ENCODE assay signal across 13 cellular contexts in the genomic region with DNA sequence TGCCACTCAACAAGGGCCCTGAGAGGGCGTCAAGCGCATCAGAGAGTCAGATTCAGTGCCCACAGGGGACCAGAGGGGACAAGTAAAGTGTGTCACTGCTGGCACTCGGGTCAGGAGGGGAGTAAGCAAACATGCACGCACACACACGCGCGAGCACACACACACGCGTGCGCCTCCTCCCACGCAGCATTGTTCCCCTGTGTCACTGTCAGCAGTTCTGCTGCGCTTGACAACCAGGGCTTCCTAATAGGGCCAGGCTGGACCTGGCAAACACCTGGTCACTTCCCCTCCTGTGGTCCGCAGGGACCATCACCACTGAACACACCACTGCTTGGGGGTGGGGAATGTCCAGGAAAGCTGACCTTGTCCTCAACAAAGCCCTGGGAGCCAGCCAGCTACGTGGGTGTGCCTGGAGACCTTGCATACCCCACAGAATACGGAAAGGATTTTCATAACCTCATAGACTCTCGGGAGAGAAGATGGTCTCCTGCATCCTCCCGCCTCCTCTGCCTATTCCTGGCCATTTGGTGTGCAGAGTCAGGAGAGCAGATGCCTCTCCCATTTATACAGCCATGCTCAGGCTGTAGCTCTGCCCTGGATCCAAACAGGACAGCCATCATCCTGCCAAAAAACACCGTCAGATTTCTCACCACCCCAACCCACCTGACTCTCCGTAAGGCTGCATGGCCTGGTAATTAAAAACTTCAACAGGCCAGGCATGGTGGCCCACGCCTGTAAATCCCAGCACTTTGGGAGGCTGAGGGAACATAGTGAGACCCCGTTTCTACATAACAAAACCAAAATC.
DNase-seq lines count a peak whose midpoint lies in the region; ATAC-seq and TF ChIP-seq lines count a peak whose summit lies in the region.
"Had no signal": no experiment of that assay in that cellular context is flagged by ENCODE, and none has a peak within 500 bp of the region (broad histone marks: within the 10 kb centered on the region; RNA-seq: fewer than 3 reads in every experiment).

No MANE protein-coding gene starts in this region.

- no peak overlapping the region for H3K27ac ChIP-seq in trophoblast cell (ENCODE audit: low read depth, low read length)

- no peaks in the 10 kb centered on the region for H3K36me3 Mint-ChIP-seq in glutamatergic neuron (ENCODE audit: unreplicated experiment)

- H2BK120ac ChIP-seq in trophoblast cell (ENCODE audit: insufficient read depth, low read length, poor library complexity), result no peak overlapping the region

- no peak for TF ChIP-seq CTCF in glutamatergic neuron (IDR thresholded peaks at IDR 0.05; ENCODE audit: partially characterized antibody, unreplicated experiment)

- no peaks in the 10 kb centered on the region for H3K9me3 ChIP-seq in trophoblast cell (ENCODE audit: insufficient read depth, low read depth, low read length)

- H4K8ac ChIP-seq in trophoblast cell (ENCODE audit: low read depth, low read length), result no peak overlapping the region

- no peak overlapping the region for H2AFZ ChIP-seq in trophoblast cell (ENCODE audit: insufficient read depth, low read length, poor library complexity)

- no peak overlapping the region for H3K18ac ChIP-seq in trophoblast cell (ENCODE audit: low read length)

- H3K23ac ChIP-seq in trophoblast cell (ENCODE audit: low read length), result no peak overlapping the region

- DNase-seq in COLO668 (lab: John Stamatoyannopoulos, UW; ENCODE audit: unreplicated experiment), result peak; percentile 41
- peak; percentile 52 for DNase-seq in NCI-H69 (lab: John Stamatoyannopoulos, UW)
- peak; percentile 54 for DNase-seq in glutamatergic neuron
- no peak for DNase-seq in trophoblast cell
- DNase-seq in iPS-NIHi7 (ENCODE audit: extremely low spot score), result no peak
- no peak for DNase-seq in stimulated activated CD8-positive, alpha-beta memory T cell treated with anti-CD3 and anti-CD28 coated beads, Interleukin-4, amount 100 ng/mL, for 48 hours
- DNase-seq: activated CD4-positive, CD25-positive, alpha-beta regulatory T cell treated with anti-CD3 and anti-CD28 coated beads, Interleukin-2, amount 50 U/mL, for 72 hours; activated naive CD4-positive, alpha-beta T cell treated with Interleukin-2 at 50 U/mL for 16 hours; CD4-positive, CD25-positive, alpha-beta regulatory T cell; effector CD8-positive, alpha-beta T cell; SHP77 treated with DMSO at 0.1 percent for 48 hours had no signal

- H4K91ac ChIP-seq in trophoblast cell (ENCODE audit: low read depth, low read length), result no peak overlapping the region

- peak overlapping the region; percentile 97 for H3K27ac Mint-ChIP-seq in glutamatergic neuron (ENCODE audit: unreplicated experiment)

- H3K36me3 ChIP-seq in trophoblast cell (ENCODE audit: control insufficient read depth in 1 of 2, insufficient read depth in 2 of 2, low read length in 2 of 2), result peaks cover 7 to 10% of the 10 kb centered on the region in 2 experiments

- peak overlapping the region; percentile 20 for H3K4ac ChIP-seq in trophoblast cell (ENCODE audit: low read depth, low read length)

- H3K27me3 ChIP-seq in trophoblast cell (ENCODE audit: insufficient read depth, low read length), result no peaks in the 10 kb centered on the region

- peak overlapping the region; percentile 72 for H3K4me3 Mint-ChIP-seq in glutamatergic neuron (ENCODE audit: unreplicated experiment)

- H4K12ac ChIP-seq in trophoblast cell (ENCODE audit: low read depth, low read length), result no peak overlapping the region

- WGBS in trophoblast cell (ENCODE audit: extremely low coverage, insufficient coverage, insufficient read length), result no CpG with 5 or more reads among the region's 21 CpGs

- H3K4me1 Mint-ChIP-seq in glutamatergic neuron (ENCODE audit: low read depth, unreplicated experiment), result peaks cover 84% of the 10 kb centered on the region

- peaks cover 37 to 57% of the 10 kb centered on the region in 2 experiments for H3K4me1 ChIP-seq in trophoblast cell (ENCODE audit: control insufficient read depth in 1 of 2, insufficient read depth in 2 of 2, low read length in 2 of 2)

- no peak overlapping the region for H3K9ac ChIP-seq in trophoblast cell (ENCODE audit: low read length)

- H2BK12ac ChIP-seq in trophoblast cell (ENCODE audit: low read length), result no peak overlapping the region

- ATAC-seq in GM21360 (IDR thresholded peaks at IDR 0.05; ENCODE audit: unreplicated experiment), result no peak
- ATAC-seq in HG02981 (IDR thresholded peaks at IDR 0.05; ENCODE audit: unreplicated experiment), result no peak

- no peak overlapping the region for H2AK5ac ChIP-seq in trophoblast cell (ENCODE audit: low read length)

- no peak overlapping the region for H2BK5ac ChIP-seq in trophoblast cell (ENCODE audit: low read depth, low read length, poor library complexity)

- H3K14ac ChIP-seq in trophoblast cell (ENCODE audit: low read length), result no peak overlapping the region

- no peak overlapping the region for H3K4me2 ChIP-seq in trophoblast cell (ENCODE audit: low read length)

- peak overlapping the region; percentile 3 for H3K4me3 ChIP-seq in trophoblast cell (ENCODE audit: low read depth, low read length)

- peaks cover 9% of the 10 kb centered on the region for H3K79me2 ChIP-seq in trophoblast cell (ENCODE audit: control insufficient read depth, insufficient read depth, low read length, poor library complexity)

- peaks cover 37% of the 10 kb centered on the region for H3K27me3 Mint-ChIP-seq in glutamatergic neuron (ENCODE audit: unreplicated experiment)
- H3K27me3 Mint-ChIP-seq: CD4-positive, CD25-positive, alpha-beta regulatory T cell had no signal

- peaks cover 10% of the 10 kb centered on the region for H3K79me1 ChIP-seq in trophoblast cell (ENCODE audit: low read length)

- peaks cover 61% of the 10 kb centered on the region for H3K9me3 Mint-ChIP-seq in glutamatergic neuron (ENCODE audit: unreplicated experiment)
- H3K9me3 Mint-ChIP-seq: CD4-positive, CD25-positive, alpha-beta regulatory T cell had no signal

Comparison
In these comparisons a context has a peak if more than half of its experiments do, and no peak if none do; other contexts are left out.
1. DNase-seq: peak in COLO668 (single experiment), NCI-H69 (single experiment) and glutamatergic neuron (single experiment); none in trophoblast cell (0 of 2), iPS-NIHi7 (single experiment) and stimulated activated CD8-positive, alpha-beta memory T cell treated with anti-CD3 and anti-CD28 coated beads, Interleukin-4, amount 100 ng/mL, for 48 hours (single experiment).